Comparison of ENCODE assay signal across 14 cellular contexts in the genomic region with DNA sequence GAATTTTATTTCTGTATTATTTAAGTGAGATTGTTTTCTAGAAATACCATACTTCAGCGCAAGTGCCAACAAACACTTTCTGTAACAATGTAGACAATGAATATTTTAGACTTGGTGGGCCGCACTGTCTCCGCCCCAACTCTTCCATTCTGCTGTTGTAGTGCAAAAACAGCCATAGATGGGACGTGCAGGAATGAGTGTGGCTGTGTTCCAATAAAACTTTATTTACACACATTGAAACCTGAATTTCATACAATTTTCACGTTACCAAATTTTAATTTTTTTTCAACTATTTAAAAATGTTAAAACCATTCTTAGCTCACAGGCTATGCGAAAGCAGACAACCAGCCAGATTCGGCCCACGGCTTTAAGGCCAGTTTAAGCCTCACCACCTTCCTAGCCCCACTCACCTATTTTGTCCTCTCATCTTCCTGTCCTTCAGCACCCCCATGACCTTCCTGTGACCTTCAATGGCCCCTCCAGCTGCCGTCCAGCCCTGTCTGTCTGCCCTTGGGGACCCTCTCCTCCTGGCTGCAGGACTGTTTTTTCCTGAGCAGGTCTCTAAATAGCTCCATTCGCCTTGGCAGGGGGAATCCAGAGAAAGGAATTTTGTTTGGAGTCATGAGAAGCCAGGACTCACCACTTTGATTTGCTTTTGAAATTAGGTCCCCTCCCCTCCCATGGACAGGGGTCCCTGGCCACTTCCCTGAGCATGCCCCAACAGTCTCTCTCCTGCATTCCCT.
"Had no signal": no experiment of that assay in that cellular context is flagged by ENCODE, and none has a peak within 500 bp of the region (broad histone marks: within the 10 kb centered on the region; RNA-seq: fewer than 3 reads in every experiment).

No MANE protein-coding gene starts in this region.

- H3K27me3 ChIP-seq: adrenal gland, gastroesophageal sphincter, upper lobe of left lung had no signal

- DNase-seq: activated CD4-positive, alpha-beta T cell treated with anti-CD3 and anti-CD28 coated beads, Interleukin-2, amount 50 U/mL, for 1 hour; activated naive CD4-positive, alpha-beta T cell treated with anti-CD3 and anti-CD28 coated beads, Interleukin-2, amount 10 ng/mL, durations not matched to agents 7 days and 5 days; left colon; lower lobe of right lung; midbrain; stimulated activated CD4-positive, alpha-beta T cell treated with anti-CD3 and anti-CD28 coated beads, Interleukin-2, amount 100 ng/mL, for 48 hours; stimulated activated naive CD8-positive, alpha-beta T cell treated with anti-CD3 and anti-CD28 coated beads, Interleukin-15, Interleukin-2, amounts not matched to agents 100 U/mL and 50 U/mL, for 24 hours; T-helper 9 cell had no signal

- H3K4me3 ChIP-seq: adrenal gland, gastroesophageal sphincter, lower lobe of right lung, upper lobe of left lung had no signal

- H3K27ac Mint-ChIP-seq: activated naive CD4-positive, alpha-beta T cell treated with anti-CD3 and anti-CD28 coated beads, Interleukin-2, amount 10 ng/mL, durations not matched to agents 7 days and 5 days; activated T-helper 2 cell treated with anti-CD3 and anti-CD28 coated beads, Interferon-gamma antibody, Interleukin-2, Interleukin-4, amounts not matched to agents 10 μg/mL and 5 μg/mL and 100 μg/mL, durations not matched to agents 14 hours and 24 hours and 36 hours had no signal

- H3K9ac ChIP-seq: parathyroid adenoma had no signal

- H3K4me3 Mint-ChIP-seq: activated naive CD4-positive, alpha-beta T cell treated with anti-CD3 and anti-CD28 coated beads, Interleukin-2, amount 10 ng/mL, durations not matched to agents 7 days and 5 days had no signal

- H2AFZ ChIP-seq: parathyroid adenoma had no signal

- H3K36me3 ChIP-seq: adrenal gland, gastroesophageal sphincter, lower lobe of right lung, upper lobe of left lung had no signal

- H3K9me3 ChIP-seq: adrenal gland, gastroesophageal sphincter, lower lobe of right lung, upper lobe of left lung had no signal

- H3K36me3 Mint-ChIP-seq: activated naive CD4-positive, alpha-beta T cell treated with anti-CD3 and anti-CD28 coated beads, Interleukin-2, amount 10 ng/mL, durations not matched to agents 7 days and 5 days had no signal

- H3K27ac ChIP-seq: adrenal gland, gastroesophageal sphincter, lower lobe of right lung, parathyroid adenoma, upper lobe of left lung had no signal

- H3K4me1 ChIP-seq: parathyroid adenoma had no signal

- H3K9me3 Mint-ChIP-seq: activated naive CD4-positive, alpha-beta T cell treated with anti-CD3 and anti-CD28 coated beads, Interleukin-2, amount 10 ng/mL, durations not matched to agents 7 days and 5 days; activated T-helper 2 cell treated with anti-CD3 and anti-CD28 coated beads, Interferon-gamma antibody, Interleukin-2, Interleukin-4, amounts not matched to agents 10 μg/mL and 5 μg/mL and 100 μg/mL, durations not matched to agents 14 hours and 24 hours and 36 hours had no signal

- ATAC-seq: activated CD4-positive, CD25-positive, alpha-beta regulatory T cell treated with anti-CD3 and anti-CD28 coated beads, Interleukin-2, amount 50 U/mL, for 24 hours; gastroesophageal sphincter; left colon; lower lobe of right lung; stimulated activated naive CD8-positive, alpha-beta T cell treated with anti-CD3 and anti-CD28 coated beads, Interleukin-15, Interleukin-2, amounts not matched to agents 100 U/mL and 50 U/mL, for 24 hours had no signal
